In the genomic region with DNA sequence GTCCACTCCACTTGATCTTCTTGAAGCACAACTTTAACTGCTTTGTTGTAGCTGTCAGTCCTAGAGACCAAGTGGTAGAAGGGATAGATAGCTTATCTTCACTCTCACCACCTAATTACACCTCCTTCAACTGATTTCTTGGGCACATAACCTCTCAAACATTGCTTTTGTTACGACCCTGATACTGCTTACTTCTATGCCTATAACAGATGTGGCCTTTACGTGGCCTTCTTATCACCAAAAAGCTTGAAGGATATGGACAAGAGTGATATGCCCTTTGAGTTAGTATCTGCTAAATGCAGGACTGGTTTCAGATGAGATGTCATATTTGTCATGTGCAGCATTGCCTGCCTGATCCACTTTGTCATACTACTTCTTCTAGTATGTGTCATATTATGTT, we compare ENCODE assay signal across 26 cellular contexts.
"Had no signal": no experiment of that assay in that cellular context is flagged by ENCODE, and none has a peak within 500 bp of the region (broad histone marks: within the 10 kb centered on the region; RNA-seq: fewer than 3 reads in every experiment).

No MANE protein-coding gene starts in this region.

- ATAC-seq: effector memory CD8-positive, alpha-beta T cell; esophagus mucosa; gastrocnemius medialis; heart right ventricle; left cardiac atrium; left lung; left ventricle myocardium superior; lower lobe of right lung; mucosa of descending colon had no signal

- H3K4me3 Mint-ChIP-seq: dendritic cell treated with granulocyte-macrophage colony-stimulating factor and Interleukin-4, amounts not matched to agents 40 ng/mL and 50 ng/mL, for 4 days; effector memory CD8-positive, alpha-beta T cell; endodermal cell; mesothelial cell of epicardium had no signal

- DNase-seq: colonic mucosa; cortex of kidney; effector CD8-positive, alpha-beta T cell; effector memory CD8-positive, alpha-beta T cell; endodermal cell; esophagus squamous epithelium; foreskin fibroblast; foreskin melanocyte; gastrocnemius medialis; glutamatergic neuron; head of caudate nucleus; heart right ventricle; hippocampal formation; left cardiac atrium; left lung; left ventricle myocardium superior; lower lobe of right lung; mesenchymal stem cell; mucosa of descending colon had no signal

- H3K27me3 Mint-ChIP-seq: dendritic cell treated with granulocyte-macrophage colony-stimulating factor and Interleukin-4, amounts not matched to agents 40 ng/mL and 50 ng/mL, for 4 days; effector memory CD8-positive, alpha-beta T cell had no signal

- H3K36me3 ChIP-seq: colonic mucosa, esophagus squamous epithelium, gastrocnemius medialis, heart right ventricle, left lung, lower lobe of right lung had no signal

- H3K9me3 ChIP-seq: colonic mucosa, esophagus squamous epithelium, gastrocnemius medialis, heart right ventricle, left lung, lower lobe of right lung, mucosa of descending colon had no signal

- H3K27ac ChIP-seq: colonic mucosa, epithelial cell of prostate, esophagus squamous epithelium, gastrocnemius medialis, heart right ventricle, left lung, lower lobe of right lung had no signal

- H3K4me3 ChIP-seq: colonic mucosa, esophagus squamous epithelium, gastrocnemius medialis, heart right ventricle, left lung, lower lobe of right lung, mucosa of descending colon had no signal

- H3K27ac Mint-ChIP-seq: dendritic cell treated with granulocyte-macrophage colony-stimulating factor and Interleukin-4, amounts not matched to agents 40 ng/mL and 50 ng/mL, for 4 days; effector memory CD8-positive, alpha-beta T cell; endodermal cell; mesothelial cell of epicardium had no signal

- H3K27me3 ChIP-seq: colonic mucosa, esophagus squamous epithelium, gastrocnemius medialis, left lung had no signal

- H3K36me3 Mint-ChIP-seq: mesothelial cell of epicardium had no signal

- FAIRE-seq: endometrium, islet of Langerhans, keratinocyte had no signal

- H3K4me1 Mint-ChIP-seq: mesothelial cell of epicardium had no signal

- H3K9me3 Mint-ChIP-seq: endodermal cell, mesothelial cell of epicardium had no signal

- H3K4me1 ChIP-seq: colonic mucosa, esophagus squamous epithelium, gastrocnemius medialis, heart right ventricle, left lung, lower lobe of right lung had no signal
